ENCODE assay signal across 18 cellular contexts in the genomic region with DNA sequence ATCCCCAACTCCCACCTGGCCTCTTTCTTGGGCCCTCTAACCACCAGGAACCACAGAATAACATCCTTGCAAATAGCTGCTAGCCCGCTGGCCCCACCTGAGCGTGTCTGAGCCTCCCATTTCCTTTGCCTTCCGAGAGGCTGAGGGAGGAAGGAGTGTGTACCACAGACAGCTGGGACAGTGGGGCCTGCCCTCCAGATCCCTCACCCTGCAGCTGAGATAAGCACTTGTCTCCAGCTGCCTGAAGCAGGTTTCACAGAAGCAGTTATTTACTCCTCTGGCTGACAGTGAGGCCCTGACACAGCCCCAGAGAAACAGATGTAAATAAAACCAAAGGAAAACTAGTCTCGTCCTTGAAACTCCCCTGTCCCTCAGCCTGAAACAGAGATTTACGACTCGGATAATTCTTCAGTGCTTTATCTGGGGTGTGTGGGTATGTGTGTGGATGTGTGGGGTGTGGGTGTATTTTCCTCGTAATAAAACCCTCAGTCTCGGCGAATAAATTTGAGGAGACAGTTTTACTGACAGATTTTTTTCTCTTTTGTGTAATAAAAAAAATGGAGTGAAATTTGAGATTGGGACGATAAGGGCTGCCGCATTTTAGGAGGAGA.
DNase-seq lines count a peak whose midpoint lies in the region; ATAC-seq and TF ChIP-seq lines count a peak whose summit lies in the region.
"Had no signal": no experiment of that assay in that cellular context is flagged by ENCODE, and none has a peak within 500 bp of the region (broad histone marks: within the 10 kb centered on the region; RNA-seq: fewer than 3 reads in every experiment).

No MANE protein-coding gene starts in this region.

- H3K9me3 Mint-ChIP-seq in activated CD8-positive, alpha-beta T cell treated with anti-CD3 and anti-CD28 coated beads for 36 hours = no peaks in the 10 kb centered on the region
- H3K9me3 Mint-ChIP-seq: activated CD4-positive, alpha-beta T cell treated with anti-CD3 and anti-CD28 coated beads, Interleukin-2, amount 10 ng/mL, durations not matched to agents 7 days and 5 days; activated naive CD4-positive, alpha-beta T cell treated with anti-CD3 and anti-CD28 coated beads, Interleukin-2, amount 50 U/mL, for 72 hours; natural killer cell treated with Interleukin-12 subunit alpha and Interleukin-12 subunit beta and Interleukin-15 and Interleukin-18, amount 100 ng/mL, for 72 hours; T-helper 2 cell treated with Interferon-gamma antibody and Interleukin-4, amounts not matched to agents 5 μg/mL and 100 μg/mL, for 36 hours had no signal

- no peaks in the 10 kb centered on the region for H3K36me3 Mint-ChIP-seq in activated CD8-positive, alpha-beta T cell treated with anti-CD3 and anti-CD28 coated beads for 36 hours (ENCODE audit: low read depth)
- H3K36me3 Mint-ChIP-seq: activated naive CD4-positive, alpha-beta T cell treated with anti-CD3 and anti-CD28 coated beads, Interleukin-2, amount 50 U/mL, for 72 hours; natural killer cell treated with Interleukin-12 subunit alpha and Interleukin-12 subunit beta and Interleukin-15 and Interleukin-18, amount 100 ng/mL, for 72 hours had no signal

- H3K4me1 Mint-ChIP-seq in activated CD8-positive, alpha-beta T cell treated with anti-CD3 and anti-CD28 coated beads for 36 hours (ENCODE audit: low read depth) = no peaks in the 10 kb centered on the region
- H3K4me1 Mint-ChIP-seq: activated CD4-positive, alpha-beta T cell treated with anti-CD3 and anti-CD28 coated beads, Interleukin-2, amount 10 ng/mL, durations not matched to agents 7 days and 5 days had no signal

- POLR2A ChIA-PET in activated CD8-positive, alpha-beta T cell treated with anti-CD3 and anti-CD28 coated beads for 36 hours (lab: Charles Lee) = no interaction called here

- CTCF ChIA-PET in activated CD8-positive, alpha-beta T cell treated with anti-CD3 and anti-CD28 coated beads for 36 hours (lab: Charles Lee) = no interaction called here

- ATAC-seq in sciatic nerve = no peak
- no peak for ATAC-seq in activated CD8-positive, alpha-beta T cell treated with anti-CD3 and anti-CD28 coated beads for 36 hours
- ATAC-seq: activated naive CD4-positive, alpha-beta T cell treated with anti-CD3 and anti-CD28 coated beads, Interleukin-2, amount 50 U/mL, for 72 hours; body of pancreas; gastroesophageal sphincter; natural killer cell treated with Interleukin-12 subunit alpha and Interleukin-12 subunit beta and Interleukin-15 and Interleukin-18, amount 100 ng/mL, for 72 hours had no signal

- no peak for TF ChIP-seq CTCF in activated CD8-positive, alpha-beta T cell treated with anti-CD3 and anti-CD28 coated beads for 36 hours (IDR thresholded peaks at IDR 0.05)

- no peak overlapping the region for H3K27ac Mint-ChIP-seq in activated CD8-positive, alpha-beta T cell treated with anti-CD3 and anti-CD28 coated beads for 36 hours
- H3K27ac Mint-ChIP-seq: activated CD4-positive, alpha-beta T cell treated with anti-CD3 and anti-CD28 coated beads, Interleukin-2, amount 10 ng/mL, durations not matched to agents 7 days and 5 days; activated naive CD4-positive, alpha-beta T cell treated with anti-CD3 and anti-CD28 coated beads, Interleukin-2, amount 50 U/mL, for 72 hours; natural killer cell treated with Interleukin-12 subunit alpha and Interleukin-12 subunit beta and Interleukin-15 and Interleukin-18, amount 100 ng/mL, for 72 hours; T-helper 2 cell treated with Interferon-gamma antibody and Interleukin-4, amounts not matched to agents 5 μg/mL and 100 μg/mL, for 36 hours had no signal

- no peak overlapping the region for H3K4me3 Mint-ChIP-seq in activated CD8-positive, alpha-beta T cell treated with anti-CD3 and anti-CD28 coated beads for 36 hours
- H3K4me3 Mint-ChIP-seq: activated CD4-positive, alpha-beta T cell treated with anti-CD3 and anti-CD28 coated beads, Interleukin-2, amount 10 ng/mL, durations not matched to agents 7 days and 5 days; natural killer cell treated with Interleukin-12 subunit alpha and Interleukin-12 subunit beta and Interleukin-15 and Interleukin-18, amount 100 ng/mL, for 72 hours; T-helper 2 cell treated with Interferon-gamma antibody and Interleukin-4, amounts not matched to agents 5 μg/mL and 100 μg/mL, for 36 hours had no signal

- H3K27me3 Mint-ChIP-seq in activated CD8-positive, alpha-beta T cell treated with anti-CD3 and anti-CD28 coated beads for 36 hours = peaks cover 6% of the 10 kb centered on the region

- intact Hi-C loops in sciatic nerve (cut with DNase I) = no loop called here
- intact Hi-C loops in activated CD8-positive, alpha-beta T cell treated with anti-CD3 and anti-CD28 coated beads for 36 hours (cut with micrococcal nuclease) = no loop called here

- peak; percentile 53 for DNase-seq in DMS 273 (lab: John Stamatoyannopoulos, UW; ENCODE audit: unreplicated experiment)
- DNase-seq in DMS 273 treated with DMSO at 0.1 percent for 48 hours (lab: John Stamatoyannopoulos, UW) = no peak
- peak; percentile 40 for DNase-seq in NCI-H2029 treated with DMSO at 0.1 percent for 48 hours (lab: John Stamatoyannopoulos, UW)
- peak; percentile 67 for DNase-seq in RPMI8226
- DNase-seq in islet precursor cell = peak; percentile 67
- DNase-seq in sciatic nerve (ENCODE audit: low spot score) = no peak
- no peak for DNase-seq in activated CD8-positive, alpha-beta T cell treated with anti-CD3 and anti-CD28 coated beads for 36 hours
- no peak for DNase-seq in HUDEP-2 (lab: John Stamatoyannopoulos, UW; ENCODE audit: unreplicated experiment in 76 of 76)
- DNase-seq: activated CD4-positive, alpha-beta T cell treated with anti-CD3 and anti-CD28 coated beads, Interleukin-2, amount 10 ng/mL, durations not matched to agents 7 days and 5 days; body of pancreas; C1 segment of cervical spinal cord; cortex of kidney; NCI-H1436 treated with DMSO at 0.1 percent for 48 hours; stomach had no signal

Comparison
In these comparisons a context has a peak if more than half of its experiments do, and no peak if none do; other contexts are left out.
1. DNase-seq: peak in DMS 273 (single experiment), NCI-H2029 treated with DMSO at 0.1 percent for 48 hours (single experiment), RPMI8226 (single experiment) and islet precursor cell (single experiment); none in DMS 273 treated with DMSO at 0.1 percent for 48 hours (single experiment), sciatic nerve (single experiment), activated CD8-positive, alpha-beta T cell treated with anti-CD3 and anti-CD28 coated beads for 36 hours (single experiment) and HUDEP-2 (0 of 76).